10 cellular contexts compared by ENCODE assay signal in the genomic region with DNA sequence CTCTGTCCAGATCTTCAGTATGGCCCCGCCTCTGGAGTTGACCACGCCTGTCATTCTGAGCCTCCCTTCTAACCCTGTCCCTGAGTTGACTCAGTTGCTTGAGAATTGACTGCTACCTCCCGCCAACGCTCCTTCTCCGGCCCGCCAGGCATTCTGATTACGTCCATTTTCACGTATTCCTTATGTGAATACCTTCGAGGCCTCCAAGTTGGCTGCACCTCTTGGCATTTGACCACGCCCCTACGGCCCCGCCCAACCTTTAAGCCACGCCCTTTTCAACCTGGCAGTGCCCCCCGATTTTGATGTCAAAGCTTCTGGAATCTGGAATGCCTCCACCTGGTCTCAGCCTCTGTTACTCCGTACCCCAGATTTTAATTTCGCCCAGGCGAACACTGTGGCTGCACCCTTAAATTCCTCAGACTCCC. TPM values are rescaled to one million over a fixed set of nuclear protein-coding genes. Genes with fewer than 3 reads are reported as not detected.
A peak's percentile ranks its signal among the peaks of the same experiment; 100 is the strongest.
DNase-seq lines count a peak whose midpoint lies in the region; ATAC-seq and TF ChIP-seq lines count a peak whose summit lies in the region.
"Had no signal": no experiment of that assay in that cellular context is flagged by ENCODE, and none has a peak within 500 bp of the region (broad histone marks: within the 10 kb centered on the region; RNA-seq: fewer than 3 reads in every experiment).

No MANE protein-coding gene starts in this region.

- H3K27me3 ChIP-seq in left lung (peaks cover 4 to 26% of the 10 kb centered on the region in 2 donors), suprapubic skin (peaks cover 15% of the 10 kb centered on the region)
- H3K27me3 ChIP-seq: SJSA1 had no signal

- H3K4me3 ChIP-seq in left lung (peak overlapping the region in 1 of 2 donors; percentile 42), suprapubic skin (no peak overlapping the region)

- CTCF ChIA-PET in activated CD4-positive, alpha-beta T cell treated with anti-CD3 and anti-CD28 coated beads for 36 hours (lab: Charles Lee): interaction anchor here (0.6 to 3.1 kb wide), 12 partner anchors 10 to 162 kb away, joined by 3 to 24 read pairs (median 8); partner anchors contain the start of genes OPA3, QPCTL and SNRPD2
- CTCF ChIA-PET in activated naive CD4-positive, alpha-beta T cell treated with anti-CD3 and anti-CD28 coated beads for 36 hours (lab: Charles Lee): interaction anchor here (1.0 to 2.5 kb wide), 9 partner anchors 9 to 125 kb away, joined by 3 to 38 read pairs (median 7); partner anchors contain the start of genes QPCTL and SNRPD2

- peak overlapping the region; percentile 94 for H3K4me3 Mint-ChIP-seq in activated CD4-positive, alpha-beta T cell treated with anti-CD3 and anti-CD28 coated beads for 36 hours
- peak overlapping the region; percentile 99 for H3K4me3 Mint-ChIP-seq in activated naive CD4-positive, alpha-beta T cell treated with anti-CD3 and anti-CD28 coated beads for 36 hours

- POLR2A ChIA-PET in activated CD4-positive, alpha-beta T cell treated with anti-CD3 and anti-CD28 coated beads for 36 hours (lab: Charles Lee): interaction anchor here (2.0 to 2.9 kb wide), 3 partner anchors 10 to 52 kb away, joined by 9 to 17 read pairs (median 13); partner anchors contain the start of gene QPCTL

- no peaks in the 10 kb centered on the region for H3K36me3 ChIP-seq in left lung
- H3K36me3 ChIP-seq in suprapubic skin: no peaks in the 10 kb centered on the region

- H3K27ac ChIP-seq in left lung: peak overlapping the region; percentile 80 to 92
- H3K27ac ChIP-seq in suprapubic skin: peak overlapping the region; percentile 63
- H3K27ac ChIP-seq: C4-2B had no signal

- WGBS in suprapubic skin: 42% methylated on average over 17 of the region's 17 CpGs

- no peaks in the 10 kb centered on the region for H3K27me3 Mint-ChIP-seq in activated CD4-positive, alpha-beta T cell treated with anti-CD3 and anti-CD28 coated beads for 36 hours
- H3K27me3 Mint-ChIP-seq in activated naive CD4-positive, alpha-beta T cell treated with anti-CD3 and anti-CD28 coated beads for 36 hours (ENCODE audit: low read depth): peaks cover 3% of the 10 kb centered on the region

- peaks cover 36% of the 10 kb centered on the region for H3K36me3 Mint-ChIP-seq in activated CD4-positive, alpha-beta T cell treated with anti-CD3 and anti-CD28 coated beads for 36 hours (ENCODE audit: low read depth)
- H3K36me3 Mint-ChIP-seq in activated naive CD4-positive, alpha-beta T cell treated with anti-CD3 and anti-CD28 coated beads for 36 hours (ENCODE audit: low read depth): peaks cover 28% of the 10 kb centered on the region

- no peak for TF ChIP-seq EP300 in suprapubic skin (IDR thresholded peaks at IDR 0.05)

- DNase-seq in activated CD4-positive, alpha-beta T cell treated with anti-CD3 and anti-CD28 coated beads for 36 hours: peak; percentile 77
- DNase-seq in activated CD4-positive, alpha-beta T cell treated with anti-CD3 and anti-CD28 coated beads for 1 hour: no peak
- peak; percentile 72 for DNase-seq in activated naive CD4-positive, alpha-beta T cell treated with anti-CD3 and anti-CD28 coated beads for 36 hours
- DNase-seq in left lung (peak in 1 of 2 donors; percentile 48), suprapubic skin (ENCODE audit: low spot score in 2 of 2) (peak in 1 of 2 donors; percentile 80), NCI-H1417 treated with DMSO at 0.1 percent for 48 hours (lab: John Stamatoyannopoulos, UW) (no peak)
- no peak for DNase-seq in effector CD4-positive, alpha-beta T cell

- TF ChIP-seq POLR2A in suprapubic skin (IDR thresholded peaks at IDR 0.05): no peak

- TF ChIP-seq CTCF in left lung (IDR thresholded peaks at IDR 0.05) (no peak), suprapubic skin (IDR thresholded peaks at IDR 0.05) (no peak)

- H3K9me3 ChIP-seq in left lung (no peaks in the 10 kb centered on the region), suprapubic skin (no peaks in the 10 kb centered on the region)
- H3K9me3 ChIP-seq: SJSA1 had no signal

- H3K27ac Mint-ChIP-seq in activated CD4-positive, alpha-beta T cell treated with anti-CD3 and anti-CD28 coated beads for 36 hours: peak overlapping the region; percentile 100
- H3K27ac Mint-ChIP-seq in activated naive CD4-positive, alpha-beta T cell treated with anti-CD3 and anti-CD28 coated beads for 36 hours: peak overlapping the region; percentile 99

- intact Hi-C loops in activated CD4-positive, alpha-beta T cell treated with anti-CD3 and anti-CD28 coated beads for 36 hours (cut with DNase I, micrococcal nuclease): loop anchor here (1.0 to 10.0 kb wide), 5 partner anchors 27 to 1471 kb away; partner anchors contain the start of genes POLR1G (in 1 of the 2), PPP1R13L (in 1 of the 2), VASP (in 1 of the 2) and ZC3H4 (in 1 of the 2)
- intact Hi-C loops in activated naive CD4-positive, alpha-beta T cell treated with anti-CD3 and anti-CD28 coated beads for 36 hours (cut with micrococcal nuclease): loop anchor here (10.0 kb wide), 1 partner anchor 196 kb away; no protein-coding TSS in a partner anchor
- intact Hi-C loops in left lung (cut with DNase I): loop anchor here in 1 of 2 donors (5.0 kb wide), 1 partner anchor 119 kb away; no protein-coding TSS in a partner anchor

- peaks cover 49% of the 10 kb centered on the region for H3K4me1 Mint-ChIP-seq in activated CD4-positive, alpha-beta T cell treated with anti-CD3 and anti-CD28 coated beads for 36 hours
- H3K4me1 Mint-ChIP-seq in activated naive CD4-positive, alpha-beta T cell treated with anti-CD3 and anti-CD28 coated beads for 36 hours (ENCODE audit: low read depth): peaks cover 42% of the 10 kb centered on the region

- H3K4me1 ChIP-seq in left lung: peaks cover 17 to 57% of the 10 kb centered on the region in 2 donors
- H3K4me1 ChIP-seq in suprapubic skin: peaks cover 63% of the 10 kb centered on the region

- no peaks in the 10 kb centered on the region for H3K9me3 Mint-ChIP-seq in activated CD4-positive, alpha-beta T cell treated with anti-CD3 and anti-CD28 coated beads for 36 hours (ENCODE audit: low read depth)
- no peaks in the 10 kb centered on the region for H3K9me3 Mint-ChIP-seq in activated naive CD4-positive, alpha-beta T cell treated with anti-CD3 and anti-CD28 coated beads for 36 hours

- no peak for ATAC-seq in activated CD4-positive, alpha-beta T cell treated with anti-CD3 and anti-CD28 coated beads for 36 hours
- ATAC-seq in left lung (no peak), GM21447 (IDR thresholded peaks at IDR 0.05; ENCODE audit: unreplicated experiment) (no peak)

RNA-seq across cellular contexts. Expression of gene EML2, which starts 1.7 kb away (rescaled TPM):
- total RNA-seq in activated CD4-positive, alpha-beta T cell treated with anti-CD3 and anti-CD28 coated beads for 36 hours: 100 to 1,000 TPM; 121 to 134 TPM
- 100 to 1,000 TPM; 145 to 159 TPM for total RNA-seq in activated naive CD4-positive, alpha-beta T cell treated with anti-CD3 and anti-CD28 coated beads for 36 hours
- 10 to 100 TPM; 54.2 to 76.4 TPM for total RNA-seq in left lung
- 100 to 1,000 TPM in 1 of 4 donors, 10 to 100 TPM in 3; 60.0 to 112 (median 74.8) TPM for total RNA-seq in suprapubic skin

RNA-seq across cellular contexts. Expression of gene GIPR, which starts 27.2 kb away (rescaled TPM):
- total RNA-seq in activated CD4-positive, alpha-beta T cell treated with anti-CD3 and anti-CD28 coated beads for 36 hours: 1 to 10 TPM; 4.5 to 5.9 TPM
- 1 to 10 TPM; 1.8 to 2.3 TPM for total RNA-seq in activated naive CD4-positive, alpha-beta T cell treated with anti-CD3 and anti-CD28 coated beads for 36 hours
- 1 to 10 TPM; 5.4 to 5.7 TPM for total RNA-seq in left lung
- 10 to 100 TPM in 1 of 4 donors, 1 to 10 TPM in 2, under 1 TPM in 1; 0.95 to 11.2 (median 1.6) TPM for total RNA-seq in suprapubic skin

RNA-seq across cellular contexts. Expression of gene GPR4, which starts 38.8 kb away (rescaled TPM):
- not detected for total RNA-seq in activated CD4-positive, alpha-beta T cell treated with anti-CD3 and anti-CD28 coated beads for 36 hours
- total RNA-seq in activated naive CD4-positive, alpha-beta T cell treated with anti-CD3 and anti-CD28 coated beads for 36 hours: not detected
- total RNA-seq in left lung (1 to 10 TPM; 4.5 to 9.5 TPM), suprapubic skin (1 to 10 TPM in 2 of 4 donors, under 1 TPM in 2; 0.49 to 2.4 (median 1.6) TPM)
- total RNA-seq: SJSA1 had no signal

RNA-seq across cellular contexts. Expression of gene SNRPD2, which starts 50.9 kb away (rescaled TPM):
- 100 to 1,000 TPM; 619 to 839 TPM for total RNA-seq in activated CD4-positive, alpha-beta T cell treated with anti-CD3 and anti-CD28 coated beads for 36 hours
- total RNA-seq in activated naive CD4-positive, alpha-beta T cell treated with anti-CD3 and anti-CD28 coated beads for 36 hours: 100 to 1,000 TPM; 976 to 988 TPM
- total RNA-seq in left lung: 100 to 1,000 TPM; 276 to 306 TPM
- 100 to 1,000 TPM in 3 of 4 donors, 10 to 100 TPM in 1; 80.9 to 160 (median 146) TPM for total RNA-seq in suprapubic skin

RNA-seq across cellular contexts. Expression of gene QPCTL, which starts 51.6 kb away (rescaled TPM):
- 10 to 100 TPM; 17.3 to 18.7 TPM for total RNA-seq in activated CD4-positive, alpha-beta T cell treated with anti-CD3 and anti-CD28 coated beads for 36 hours
- 10 to 100 TPM; 12.0 to 14.1 TPM for total RNA-seq in activated naive CD4-positive, alpha-beta T cell treated with anti-CD3 and anti-CD28 coated beads for 36 hours
- total RNA-seq in left lung: 1 to 10 TPM; 7.7 to 8.7 TPM
- total RNA-seq in suprapubic skin: 10 to 100 TPM in 1 of 4 donors, 1 to 10 TPM in 3; 5.9 to 11.4 (median 8.4) TPM

Comparison
In these comparisons a context has a peak if more than half of its experiments do, and no peak if none do; other contexts are left out.
1. DNase-seq: peak in activated CD4-positive, alpha-beta T cell treated with anti-CD3 and anti-CD28 coated beads for 36 hours (single experiment) and activated naive CD4-positive, alpha-beta T cell treated with anti-CD3 and anti-CD28 coated beads for 36 hours (single experiment); none in activated CD4-positive, alpha-beta T cell treated with anti-CD3 and anti-CD28 coated beads for 1 hour (single experiment), effector CD4-positive, alpha-beta T cell (single experiment) and NCI-H1417 treated with DMSO at 0.1 percent for 48 hours (single experiment).